ENCODE assay signal across 8 cellular contexts in the genomic region with DNA sequence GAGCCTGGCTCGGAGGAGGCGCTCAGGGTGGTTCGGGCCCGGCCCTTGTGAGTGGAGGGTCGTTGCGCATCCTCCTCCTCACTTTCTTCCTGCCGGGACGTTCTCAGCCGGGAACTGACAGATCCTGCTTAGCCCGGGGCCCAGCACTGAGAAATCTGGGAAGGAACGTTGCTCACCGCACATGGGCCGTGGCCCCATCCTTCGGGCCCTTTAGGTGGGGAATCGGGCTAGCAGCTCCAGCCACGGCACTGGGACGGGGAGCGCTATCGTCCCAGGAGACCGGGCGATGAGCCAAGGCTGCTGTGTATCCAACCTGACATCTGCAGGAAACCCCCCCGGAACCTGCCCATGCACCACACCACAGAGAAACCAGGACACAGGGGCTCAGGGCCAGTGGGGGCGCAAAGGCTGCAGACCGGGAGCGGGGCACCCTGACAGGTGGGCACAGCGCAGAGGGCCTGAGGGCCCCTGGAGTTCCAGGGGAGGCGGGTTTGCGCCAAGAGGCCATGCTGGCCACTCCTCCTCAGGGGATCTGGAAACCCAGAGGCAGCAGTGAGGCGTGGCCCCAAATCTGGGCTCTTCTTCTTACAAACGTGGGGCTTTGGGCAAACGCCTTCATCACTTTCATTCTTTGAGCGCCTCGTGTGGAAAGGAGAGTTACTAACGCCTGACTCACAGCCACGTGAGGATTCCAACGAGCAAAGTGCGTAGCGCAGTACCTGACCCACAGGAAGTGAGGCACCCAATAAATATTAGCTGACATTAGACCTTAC. TPM values are rescaled to one million over a fixed set of nuclear protein-coding genes. Genes with fewer than 3 reads are reported as not detected.
DNase-seq lines count a peak whose midpoint lies in the region; ATAC-seq and TF ChIP-seq lines count a peak whose summit lies in the region.

A gene (minus strand): TSS at position 116 of the 773 bp plus-strand sequence. CDS start 4,659 bp downstream, outside the sequence.

- intact Hi-C loops in spleen (cut with DNase I; ENCODE audit: low total_unique reads), result no loop called here

- no peaks in the 10 kb centered on the region for H3K9me3 Mint-ChIP-seq in WTC11

- H3K27me3 Mint-ChIP-seq in WTC11 (ENCODE audit: low read depth), result peaks cover 55% of the 10 kb centered on the region

- WGBS in spleen, 5 donors, result 1 to 2% (median 1%) methylated on average over 19 to 38 of the region's 38 CpGs

- POLR2A ChIA-PET in HEK293T (lab: Yijun Ruan, JAX), result interaction anchor here (0.9 to 1.5 kb wide), 3 partner anchors 36 to 72 kb away, joined by 3 to 6 read pairs (median 3); a partner anchor contains a TSS
- POLR2A ChIA-PET in WTC11 (lab: Charles Lee), result interaction anchor here (1.1 to 3.4 kb wide), 2 partner anchors 36 to 54 kb away, joined by 3 to 14 read pairs; a partner anchor contains a TSS

- no peaks in the 10 kb centered on the region for H3K36me3 Mint-ChIP-seq in WTC11

- peak; percentile 32 for ATAC-seq in WTC11
- no peak for ATAC-seq in HG02623 (IDR thresholded peaks at IDR 0.05; ENCODE audit: unreplicated experiment)

- H3K27ac Mint-ChIP-seq in WTC11, result no peak within 1 kb of the TSS

- CTCF ChIA-PET in HEK293T (lab: Yijun Ruan, JAX) (interaction anchor here (1.0 to 2.1 kb wide), 2 partner anchors 36 to 51 kb away, joined by 5 to 9 read pairs; no protein-coding TSS in a partner anchor), WTC11 (lab: Charles Lee) (interaction anchor here (0.6 to 9.0 kb wide), 7 partner anchors 15 to 462 kb away, joined by 3 to 124 read pairs (median 6); a partner anchor contains a TSS)

- no peaks in the 10 kb centered on the region for H3K9me3 ChIP-seq in spleen

- peaks cover 33% of the 10 kb centered on the region for H3K4me1 Mint-ChIP-seq in WTC11

- H3K4me3 Mint-ChIP-seq in WTC11, result peak within 1 kb of the TSS; percentile 87

- peaks cover 3% of the 10 kb centered on the region; the same call in 1 of the 2 replicates for H3K27me3 ChIP-seq in GM06990 (replicated peaks; ENCODE audit: control insufficient read depth, insufficient read depth, low read length)
- H3K27me3 ChIP-seq in spleen (replicated peaks in 1 of 7), result peaks cover 0 to 57% (median 28%) of the 10 kb centered on the region in 7 donors

- TF ChIP-seq POLR2A in spleen (IDR thresholded peaks at IDR 0.05), result no peak

- H3K36me3 ChIP-seq in GM06990 (ENCODE audit: control insufficient read depth, insufficient read depth, low read length), result no peaks in the 10 kb centered on the region
- H3K36me3 ChIP-seq in spleen, result peaks cover 0 to 22% (median 4%) of the 10 kb centered on the region in 6 donors

- H3K4me3 ChIP-seq in GM06990 (replicated peaks; ENCODE audit: low read depth, low read length), result peak within 1 kb of the TSS; percentile 56
- peak within 1 kb of the TSS; percentile 37 to 84 (median 60) for H3K4me3 ChIP-seq in spleen

- no peak within 1 kb of the TSS for H3K27ac ChIP-seq in spleen

- H3K4me1 ChIP-seq in spleen, result peaks cover 4 to 42% (median 28%) of the 10 kb centered on the region in 6 donors

- peak; percentile 54 for DNase-seq in GM06990 (ENCODE audit: extremely low read depth, insufficient read length)
- peak; percentile 53 for DNase-seq in HEK293T (ENCODE audit: extremely low spot score)
- DNase-seq in NCI-H2107 treated with DMSO at 0.1 percent for 48 hours (lab: John Stamatoyannopoulos, UW; ENCODE audit: unreplicated experiment), result peak; percentile 61
- peak; percentile 53 for DNase-seq in WTC11 (ENCODE audit: low spot score)
- DNase-seq in central memory CD4-positive, alpha-beta T cell, result peak; percentile 56
- DNase-seq in islet precursor cell, result peak; percentile 96
- no peak for DNase-seq in spleen

- TF ChIP-seq CTCF in GM06990 (IDR thresholded peaks at IDR 0.05; ENCODE audit: insufficient read depth, low read length, poor library complexity, severe bottlenecking), result peak; percentile 38
- TF ChIP-seq CTCF in WTC11 (IDR thresholded peaks at IDR 0.05), result no peak
- peak in 7 of 11 experiments; percentile 18 to 46 (median 25) for TF ChIP-seq CTCF in spleen (IDR thresholded peaks at IDR 0.05 in 8 of 11, conservative IDR thresholded peaks at IDR 0.05 in 3 of 11)

TF ChIP-seq in HEK293T, 16 proteins besides CTCF, POLR2A, EP300 and RAD21:
- no peak for TF ChIP-seq ZNF384 (IDR thresholded peaks at IDR 0.05)
- no peak for TF ChIP-seq SP1 (IDR thresholded peaks at IDR 0.05)
- no peak for TF ChIP-seq HDGF (IDR thresholded peaks at IDR 0.05; ENCODE audit: borderline replicate concordance)
- peak; percentile 41; the same call in 1 of the 2 replicates for TF ChIP-seq L3MBTL2 (conservative IDR thresholded peaks at IDR 0.05)
- TF ChIP-seq FOXM1 (IDR thresholded peaks at IDR 0.05; ENCODE audit: borderline replicate concordance), result no peak
- no peak for TF ChIP-seq SUZ12 (IDR thresholded peaks at IDR 0.05)
- no peak for TF ChIP-seq FOXK2 (IDR thresholded peaks at IDR 0.05)
- TF ChIP-seq CTBP1 (IDR thresholded peaks at IDR 0.05; ENCODE audit: borderline replicate concordance), result no peak

TF ChIP-seq in WTC11, 78 proteins besides CTCF, POLR2A, EP300 and RAD21:
- TF ChIP-seq CREM (CRISPR knock-in tag; IDR thresholded peaks at IDR 0.05) (no peak), MYBL2 (CRISPR knock-in tag; IDR thresholded peaks at IDR 0.05) (peak; percentile 73; the same call in 1 of the 2 replicates), SP1 (CRISPR knock-in tag; conservative IDR thresholded peaks at IDR 0.05) (peak; percentile 29; the same call in 1 of the 2 replicates), ESRRA (CRISPR knock-in tag; IDR thresholded peaks at IDR 0.05; ENCODE audit: borderline replicate concordance) (0 out of 2 replicates have a peak, but pooled peaks have one; percentile 18), GTF2I (CRISPR knock-in tag; conservative IDR thresholded peaks at IDR 0.05) (0 out of 2 replicates have a peak, but pooled peaks have one; percentile 1), NFE2L1 (CRISPR knock-in tag; IDR thresholded peaks at IDR 0.05) (no peak), OVOL2 (CRISPR knock-in tag; IDR thresholded peaks at IDR 0.05; ENCODE audit: borderline replicate concordance) (no peak)
- TF ChIP-seq, protein P1, sequence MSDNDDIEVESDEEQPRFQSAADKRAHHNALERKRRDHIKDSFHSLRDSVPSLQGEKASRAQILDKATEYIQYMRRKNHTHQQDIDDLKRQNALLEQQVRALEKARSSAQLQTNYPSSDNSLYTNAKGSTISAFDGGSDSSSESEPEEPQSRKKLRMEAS (CRISPR knock-in tag; IDR thresholded peaks at IDR 0.05), result peak; percentile 49; the same call in 1 of the 2 replicates
- TF ChIP-seq, protein P2, sequence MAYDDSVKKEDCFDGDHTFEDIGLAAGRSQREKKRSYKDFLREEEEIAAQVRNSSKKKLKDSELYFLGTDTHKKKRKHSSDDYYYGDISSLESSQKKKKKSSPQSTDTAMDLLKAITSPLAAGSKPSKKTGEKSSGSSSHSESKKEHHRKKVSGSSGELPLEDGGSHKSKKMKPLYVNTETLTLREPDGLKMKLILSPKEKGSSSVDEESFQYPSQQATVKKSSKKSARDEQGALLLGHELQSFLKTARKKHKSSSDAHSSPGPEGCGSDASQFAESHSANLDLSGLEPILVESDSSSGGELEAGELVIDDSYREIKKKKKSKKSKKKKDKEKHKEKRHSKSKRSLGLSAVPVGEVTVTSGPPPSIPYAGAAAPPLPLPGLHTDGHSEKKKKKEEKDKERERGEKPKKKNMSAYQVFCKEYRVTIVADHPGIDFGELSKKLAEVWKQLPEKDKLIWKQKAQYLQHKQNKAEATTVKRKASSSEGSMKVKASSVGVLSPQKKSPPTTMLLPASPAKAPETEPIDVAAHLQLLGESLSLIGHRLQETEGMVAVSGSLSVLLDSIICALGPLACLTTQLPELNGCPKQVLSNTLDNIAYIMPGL (CRISPR knock-in tag; IDR thresholded peaks at IDR 0.05), result peak; percentile 14; the same call in 1 of the 2 replicates
TF ChIP-seq in WTC11: peak in this region for 6.

RNA-seq across cellular contexts. Expression of the gene that starts here (rescaled TPM):
- 13.4 to 17.8 TPM (median 13.8 TPM) in 3 replicates for total RNA-seq in WTC11 (2021)
- total RNA-seq in spleen, result under 1 TPM in 2 of 7 donors, not detected in 5; 0.10 to 0.22 TPM
- under 1 TPM; 0.02 to 0.05 (median 0.03) TPM for polyA plus RNA-seq in spleen

Comparison
In these comparisons a context has a peak if more than half of its experiments do, and no peak if none do; other contexts are left out.
1. RNA of the gene that starts here (total RNA-seq): 13.4 to 17.8 TPM in WTC11; 0.10 to 0.22 TPM in spleen; every median in the first group is over 10 times any median in the second.